Comparison of ENCODE assay signal across 9 cellular contexts in genomic region chr6:108736832-108737231, GRCh38.
DNase-seq lines count a peak whose midpoint lies in the region; ATAC-seq, FAIRE-seq and TF ChIP-seq lines count a peak whose summit lies in the region.
"Had no signal": no experiment of that assay in that cellular context is flagged by ENCODE, and none has a peak within 500 bp of the region (broad histone marks: within the 10 kb centered on the region; RNA-seq: fewer than 3 reads in every experiment).

No MANE protein-coding gene starts in this region.

- peaks cover 55% of the 10 kb centered on the region for H3K4me1 ChIP-seq in ACC112 (ENCODE audit: control insufficient read depth, insufficient read depth, low read length, unreplicated experiment)

- H3K79me2 ChIP-seq in ACC112 (ENCODE audit: control insufficient read depth, insufficient read depth, low read length, unreplicated experiment): no peaks in the 10 kb centered on the region

- H3K27ac ChIP-seq in ACC112 (ENCODE audit: low read depth, low read length): peak overlapping the region; percentile 87
- H3K27ac ChIP-seq in dorsolateral prefrontal cortex: no peak overlapping the region
- H3K27ac ChIP-seq: HL-60 had no signal

- DNase-seq in HTR-8/SVneo (ENCODE audit: insufficient read length, low spot score): peak; percentile 78
- peak; percentile 77 for DNase-seq in astrocyte of the spinal cord (ENCODE audit: low read depth, low spot score)
- DNase-seq in kidney glomerular epithelial cell (lab: John Stamatoyannopoulos, UW): peak; percentile 63
- DNase-seq in HuH-7.5 (ENCODE audit: low spot score): no peak
- no peak for DNase-seq in dorsolateral prefrontal cortex
- DNase-seq in activated CD4-positive, alpha-beta T cell treated with anti-CD3 and anti-CD28 coated beads for 4 hours: no peak

- no peak overlapping the region for H2AFZ ChIP-seq in ACC112 (ENCODE audit: low read length, unreplicated experiment)

- H3K4me3 ChIP-seq in ACC112 (ENCODE audit: low read depth, low read length) (no peak overlapping the region), astrocyte of the spinal cord (ENCODE audit: low read depth, low read length) (no peak overlapping the region), dorsolateral prefrontal cortex (no peak overlapping the region)

- no peak for FAIRE-seq in HTR-8/SVneo (lab: Jason Lieb, UNC)

- no peak for TF ChIP-seq CTCF in astrocyte of the spinal cord (IDR thresholded peaks at IDR 0.05; ENCODE audit: low read depth, low read length)
- no peak for TF ChIP-seq CTCF in dorsolateral prefrontal cortex (IDR thresholded peaks at IDR 0.05 in 54 of 56, conservative IDR thresholded peaks at IDR 0.05 in 2 of 56; ENCODE audit: low read depth in 1 of 56, partially characterized antibody in 56 of 56)

- intact Hi-C loops in dorsolateral prefrontal cortex (cut with DNase I): no loop called here

- in situ Hi-C loops in astrocyte of the spinal cord (cut with HindIII; ENCODE audit: low sequenced_read_pairs): no loop called here

- H3K27me3 ChIP-seq in ACC112 (ENCODE audit: insufficient read depth, low read length) (no peaks in the 10 kb centered on the region), dorsolateral prefrontal cortex (no peaks in the 10 kb centered on the region)

- ATAC-seq in GM19455 (IDR thresholded peaks at IDR 0.05; ENCODE audit: unreplicated experiment): no peak

- H3K36me3 ChIP-seq in ACC112 (ENCODE audit: insufficient read depth, low read length): no peaks in the 10 kb centered on the region

Comparison
In these comparisons a context has a peak if more than half of its experiments do, and no peak if none do; other contexts are left out.
1. DNase-seq: peak in HTR-8/SVneo (single experiment), astrocyte of the spinal cord (single experiment) and kidney glomerular epithelial cell (single experiment); none in HuH-7.5 (single experiment), dorsolateral prefrontal cortex (0 of 10) and activated CD4-positive, alpha-beta T cell treated with anti-CD3 and anti-CD28 coated beads for 4 hours (0 of 2).